ENCODE assay signal across 1 cellular context in the genomic region with DNA sequence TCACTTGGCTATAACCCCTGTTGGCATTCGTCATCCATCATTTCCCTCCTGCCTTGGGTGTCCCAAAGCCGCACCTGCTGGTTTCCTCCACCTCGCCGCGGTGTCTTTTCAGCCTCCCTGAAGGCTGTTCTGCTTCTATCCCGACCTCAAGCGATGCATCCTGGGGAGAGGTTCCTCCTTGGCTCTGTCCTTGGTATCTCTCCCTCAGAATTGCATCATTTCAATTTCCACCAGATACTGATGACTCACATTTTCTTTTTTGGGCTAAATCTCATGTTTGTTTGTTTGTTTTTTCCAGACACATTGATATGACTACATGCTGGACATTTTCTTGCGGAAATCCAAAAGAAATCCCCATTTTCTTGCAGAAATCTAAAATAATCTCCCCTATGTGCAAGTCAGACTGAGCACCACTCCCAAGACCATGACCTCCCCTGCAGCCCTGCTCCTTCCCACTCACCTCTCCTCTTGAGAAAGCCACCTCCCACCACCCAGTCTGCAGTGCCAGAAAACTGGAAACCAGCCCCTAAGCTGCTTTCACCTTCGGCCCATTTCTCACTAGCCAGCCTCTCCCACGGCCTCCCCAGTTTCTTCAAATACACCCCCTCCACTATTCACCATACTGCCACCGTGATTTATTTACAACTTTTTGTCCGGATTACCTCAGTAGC.
TF ChIP-seq lines count a peak whose summit lies in the region.

No MANE protein-coding gene starts in this region.

TF ChIP-seq in K562, 482 proteins besides CTCF, POLR2A, EP300 and RAD21 (continued from another document):
- TF ChIP-seq, protein P1, sequence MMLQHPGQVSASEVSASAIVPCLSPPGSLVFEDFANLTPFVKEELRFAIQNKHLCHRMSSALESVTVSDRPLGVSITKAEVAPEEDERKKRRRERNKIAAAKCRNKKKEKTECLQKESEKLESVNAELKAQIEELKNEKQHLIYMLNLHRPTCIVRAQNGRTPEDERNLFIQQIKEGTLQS (IDR thresholded peaks at IDR 0.05), result peak; percentile 88
- TF ChIP-seq, protein P1 (CRISPR knock-in tag; conservative IDR thresholded peaks at IDR 0.05), result no peak
- no peak for TF ChIP-seq XRCC4 (IDR thresholded peaks at IDR 0.05; ENCODE audit: extremely low read depth, insufficient read depth, insufficient read length)
- no peak for TF ChIP-seq MCM2 (IDR thresholded peaks at IDR 0.05; ENCODE audit: low read depth)
- no peak for TF ChIP-seq CAMTA2 (CRISPR knock-in tag; conservative IDR thresholded peaks at IDR 0.05)
- TF ChIP-seq DMBX1 (CRISPR knock-in tag; IDR thresholded peaks at IDR 0.05; ENCODE audit: borderline replicate concordance), result no peak
- no peak for TF ChIP-seq HDAC8 (tag; IDR thresholded peaks at IDR 0.05)
- no peak for TF ChIP-seq ZNF785 (CRISPR knock-in tag; IDR thresholded peaks at IDR 0.05)
- no peak for TF ChIP-seq ZKSCAN8 (CRISPR knock-in tag; IDR thresholded peaks at IDR 0.05)
- no peak for TF ChIP-seq ZNF766 (CRISPR knock-in tag; conservative IDR thresholded peaks at IDR 0.05)
- no peak for TF ChIP-seq DNMT1 (IDR thresholded peaks at IDR 0.05)
- no peak for TF ChIP-seq ARNT (IDR thresholded peaks at IDR 0.05)
- peak; percentile 33; the same call in 1 of the 2 replicates for TF ChIP-seq JUND (IDR thresholded peaks at IDR 0.05; ENCODE audit: borderline replicate concordance, low read depth, low read length)
- no peak for TF ChIP-seq JUND (tag; IDR thresholded peaks at IDR 0.05; ENCODE audit: borderline replicate concordance, low read depth, low read length)
- TF ChIP-seq ZNF133 (CRISPR knock-in tag; IDR thresholded peaks at IDR 0.05), result no peak
- no peak for TF ChIP-seq MYBL2 (IDR thresholded peaks at IDR 0.05; ENCODE audit: low read depth)
- no peak for TF ChIP-seq MYBL2 (CRISPR knock-in tag; IDR thresholded peaks at IDR 0.05; ENCODE audit: borderline replicate concordance)
- no peak for TF ChIP-seq TEAD4 (IDR thresholded peaks at IDR 0.05; ENCODE audit: low read length)
- no peak for TF ChIP-seq TEAD4 (CRISPR knock-in tag; IDR thresholded peaks at IDR 0.05; ENCODE audit: borderline replicate concordance)
- TF ChIP-seq SRSF3 (IDR thresholded peaks at IDR 0.05; ENCODE audit: insufficient read depth, low read length), result no peak
- no peak for TF ChIP-seq SMAD3 (CRISPR knock-in tag; conservative IDR thresholded peaks at IDR 0.05)
- TF ChIP-seq ZNF57 (CRISPR knock-in tag; IDR thresholded peaks at IDR 0.05), result no peak
- TF ChIP-seq SAFB2 (IDR thresholded peaks at IDR 0.05; ENCODE audit: borderline replicate concordance, low read depth, low read length, severe bottlenecking), result no peak
- TF ChIP-seq ELF4 (CRISPR knock-in tag; IDR thresholded peaks at IDR 0.05), result no peak
- no peak for TF ChIP-seq RBFOX2 (IDR thresholded peaks at IDR 0.05; ENCODE audit: low read depth, low read length)
- TF ChIP-seq, protein P2, sequence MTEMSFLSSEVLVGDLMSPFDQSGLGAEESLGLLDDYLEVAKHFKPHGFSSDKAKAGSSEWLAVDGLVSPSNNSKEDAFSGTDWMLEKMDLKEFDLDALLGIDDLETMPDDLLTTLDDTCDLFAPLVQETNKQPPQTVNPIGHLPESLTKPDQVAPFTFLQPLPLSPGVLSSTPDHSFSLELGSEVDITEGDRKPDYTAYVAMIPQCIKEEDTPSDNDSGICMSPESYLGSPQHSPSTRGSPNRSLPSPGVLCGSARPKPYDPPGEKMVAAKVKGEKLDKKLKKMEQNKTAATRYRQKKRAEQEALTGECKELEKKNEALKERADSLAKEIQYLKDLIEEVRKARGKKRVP (CRISPR knock-in tag; IDR thresholded peaks at IDR 0.05), result peak; percentile 47; the same call in 1 of the 2 replicates
- TF ChIP-seq, protein P3, sequence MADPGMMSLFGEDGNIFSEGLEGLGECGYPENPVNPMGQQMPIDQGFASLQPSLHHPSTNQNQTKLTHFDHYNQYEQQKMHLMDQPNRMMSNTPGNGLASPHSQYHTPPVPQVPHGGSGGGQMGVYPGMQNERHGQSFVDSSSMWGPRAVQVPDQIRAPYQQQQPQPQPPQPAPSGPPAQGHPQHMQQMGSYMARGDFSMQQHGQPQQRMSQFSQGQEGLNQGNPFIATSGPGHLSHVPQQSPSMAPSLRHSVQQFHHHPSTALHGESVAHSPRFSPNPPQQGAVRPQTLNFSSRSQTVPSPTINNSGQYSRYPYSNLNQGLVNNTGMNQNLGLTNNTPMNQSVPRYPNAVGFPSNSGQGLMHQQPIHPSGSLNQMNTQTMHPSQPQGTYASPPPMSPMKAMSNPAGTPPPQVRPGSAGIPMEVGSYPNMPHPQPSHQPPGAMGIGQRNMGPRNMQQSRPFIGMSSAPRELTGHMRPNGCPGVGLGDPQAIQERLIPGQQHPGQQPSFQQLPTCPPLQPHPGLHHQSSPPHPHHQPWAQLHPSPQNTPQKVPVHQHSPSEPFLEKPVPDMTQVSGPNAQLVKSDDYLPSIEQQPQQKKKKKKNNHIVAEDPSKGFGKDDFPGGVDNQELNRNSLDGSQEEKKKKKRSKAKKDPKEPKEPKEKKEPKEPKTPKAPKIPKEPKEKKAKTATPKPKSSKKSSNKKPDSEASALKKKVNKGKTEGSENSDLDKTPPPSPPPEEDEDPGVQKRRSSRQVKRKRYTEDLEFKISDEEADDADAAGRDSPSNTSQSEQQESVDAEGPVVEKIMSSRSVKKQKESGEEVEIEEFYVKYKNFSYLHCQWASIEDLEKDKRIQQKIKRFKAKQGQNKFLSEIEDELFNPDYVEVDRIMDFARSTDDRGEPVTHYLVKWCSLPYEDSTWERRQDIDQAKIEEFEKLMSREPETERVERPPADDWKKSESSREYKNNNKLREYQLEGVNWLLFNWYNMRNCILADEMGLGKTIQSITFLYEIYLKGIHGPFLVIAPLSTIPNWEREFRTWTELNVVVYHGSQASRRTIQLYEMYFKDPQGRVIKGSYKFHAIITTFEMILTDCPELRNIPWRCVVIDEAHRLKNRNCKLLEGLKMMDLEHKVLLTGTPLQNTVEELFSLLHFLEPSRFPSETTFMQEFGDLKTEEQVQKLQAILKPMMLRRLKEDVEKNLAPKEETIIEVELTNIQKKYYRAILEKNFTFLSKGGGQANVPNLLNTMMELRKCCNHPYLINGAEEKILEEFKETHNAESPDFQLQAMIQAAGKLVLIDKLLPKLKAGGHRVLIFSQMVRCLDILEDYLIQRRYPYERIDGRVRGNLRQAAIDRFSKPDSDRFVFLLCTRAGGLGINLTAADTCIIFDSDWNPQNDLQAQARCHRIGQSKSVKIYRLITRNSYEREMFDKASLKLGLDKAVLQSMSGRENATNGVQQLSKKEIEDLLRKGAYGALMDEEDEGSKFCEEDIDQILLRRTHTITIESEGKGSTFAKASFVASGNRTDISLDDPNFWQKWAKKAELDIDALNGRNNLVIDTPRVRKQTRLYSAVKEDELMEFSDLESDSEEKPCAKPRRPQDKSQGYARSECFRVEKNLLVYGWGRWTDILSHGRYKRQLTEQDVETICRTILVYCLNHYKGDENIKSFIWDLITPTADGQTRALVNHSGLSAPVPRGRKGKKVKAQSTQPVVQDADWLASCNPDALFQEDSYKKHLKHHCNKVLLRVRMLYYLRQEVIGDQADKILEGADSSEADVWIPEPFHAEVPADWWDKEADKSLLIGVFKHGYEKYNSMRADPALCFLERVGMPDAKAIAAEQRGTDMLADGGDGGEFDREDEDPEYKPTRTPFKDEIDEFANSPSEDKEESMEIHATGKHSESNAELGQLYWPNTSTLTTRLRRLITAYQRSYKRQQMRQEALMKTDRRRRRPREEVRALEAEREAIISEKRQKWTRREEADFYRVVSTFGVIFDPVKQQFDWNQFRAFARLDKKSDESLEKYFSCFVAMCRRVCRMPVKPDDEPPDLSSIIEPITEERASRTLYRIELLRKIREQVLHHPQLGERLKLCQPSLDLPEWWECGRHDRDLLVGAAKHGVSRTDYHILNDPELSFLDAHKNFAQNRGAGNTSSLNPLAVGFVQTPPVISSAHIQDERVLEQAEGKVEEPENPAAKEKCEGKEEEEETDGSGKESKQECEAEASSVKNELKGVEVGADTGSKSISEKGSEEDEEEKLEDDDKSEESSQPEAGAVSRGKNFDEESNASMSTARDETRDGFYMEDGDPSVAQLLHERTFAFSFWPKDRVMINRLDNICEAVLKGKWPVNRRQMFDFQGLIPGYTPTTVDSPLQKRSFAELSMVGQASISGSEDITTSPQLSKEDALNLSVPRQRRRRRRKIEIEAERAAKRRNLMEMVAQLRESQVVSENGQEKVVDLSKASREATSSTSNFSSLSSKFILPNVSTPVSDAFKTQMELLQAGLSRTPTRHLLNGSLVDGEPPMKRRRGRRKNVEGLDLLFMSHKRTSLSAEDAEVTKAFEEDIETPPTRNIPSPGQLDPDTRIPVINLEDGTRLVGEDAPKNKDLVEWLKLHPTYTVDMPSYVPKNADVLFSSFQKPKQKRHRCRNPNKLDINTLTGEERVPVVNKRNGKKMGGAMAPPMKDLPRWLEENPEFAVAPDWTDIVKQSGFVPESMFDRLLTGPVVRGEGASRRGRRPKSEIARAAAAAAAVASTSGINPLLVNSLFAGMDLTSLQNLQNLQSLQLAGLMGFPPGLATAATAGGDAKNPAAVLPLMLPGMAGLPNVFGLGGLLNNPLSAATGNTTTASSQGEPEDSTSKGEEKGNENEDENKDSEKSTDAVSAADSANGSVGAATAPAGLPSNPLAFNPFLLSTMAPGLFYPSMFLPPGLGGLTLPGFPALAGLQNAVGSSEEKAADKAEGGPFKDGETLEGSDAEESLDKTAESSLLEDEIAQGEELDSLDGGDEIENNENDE (IDR thresholded peaks at IDR 0.05; ENCODE audit: low read depth, low read length), result no peak
- TF ChIP-seq ZNF707 (CRISPR knock-in tag; conservative IDR thresholded peaks at IDR 0.05), result no peak
- 0 out of 2 replicates have a peak, but pooled peaks have one; percentile 32 for TF ChIP-seq JUN (IDR thresholded peaks at IDR 0.05; ENCODE audit: borderline replicate concordance, low read depth, low read length)
- no peak for TF ChIP-seq JUN (CRISPR knock-in tag; IDR thresholded peaks at IDR 0.05; ENCODE audit: borderline replicate concordance)
- no peak for TF ChIP-seq ARHGAP35 (IDR thresholded peaks at IDR 0.05; ENCODE audit: partially characterized antibody)
- TF ChIP-seq, protein P4, sequence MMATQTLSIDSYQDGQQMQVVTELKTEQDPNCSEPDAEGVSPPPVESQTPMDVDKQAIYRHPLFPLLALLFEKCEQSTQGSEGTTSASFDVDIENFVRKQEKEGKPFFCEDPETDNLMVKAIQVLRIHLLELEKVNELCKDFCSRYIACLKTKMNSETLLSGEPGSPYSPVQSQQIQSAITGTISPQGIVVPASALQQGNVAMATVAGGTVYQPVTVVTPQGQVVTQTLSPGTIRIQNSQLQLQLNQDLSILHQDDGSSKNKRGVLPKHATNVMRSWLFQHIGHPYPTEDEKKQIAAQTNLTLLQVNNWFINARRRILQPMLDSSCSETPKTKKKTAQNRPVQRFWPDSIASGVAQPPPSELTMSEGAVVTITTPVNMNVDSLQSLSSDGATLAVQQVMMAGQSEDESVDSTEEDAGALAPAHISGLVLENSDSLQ (IDR thresholded peaks at IDR 0.05), result no peak
TF ChIP-seq in K562: peak in this region for 8.
